ENCODE assay signal across 11 cellular contexts in the genomic region with DNA sequence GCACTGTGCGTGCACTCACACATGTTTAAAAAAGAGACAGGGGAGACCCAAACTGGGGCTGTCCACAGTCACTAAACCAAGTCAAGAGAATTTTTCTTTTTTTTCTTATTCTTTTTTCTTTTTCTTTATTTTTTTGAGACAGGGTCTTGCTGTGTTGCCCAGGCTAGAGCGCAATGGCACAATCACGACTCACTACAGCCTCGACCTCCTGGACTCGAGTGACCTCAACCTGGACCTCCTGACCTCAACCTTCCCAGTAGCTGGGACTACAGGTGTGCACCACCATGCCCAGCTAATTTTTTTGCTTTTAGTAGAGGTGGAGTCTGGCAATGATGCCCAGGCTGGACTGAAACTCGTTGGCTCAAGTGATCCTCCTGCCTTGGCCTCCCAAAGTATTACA.
DNase-seq lines count a peak whose midpoint lies in the region; ATAC-seq, FAIRE-seq and TF ChIP-seq lines count a peak whose summit lies in the region.
"Had no signal": no experiment of that assay in that cellular context is flagged by ENCODE, and none has a peak within 500 bp of the region (broad histone marks: within the 10 kb centered on the region; RNA-seq: fewer than 3 reads in every experiment).

No MANE protein-coding gene starts in this region.

- H3K27me3 ChIP-seq in AG04450 (ENCODE audit: control insufficient read depth, insufficient read depth, low read length) (no peaks in the 10 kb centered on the region), SK-N-SH (ENCODE audit: insufficient read depth) (no peaks in the 10 kb centered on the region), esophagus muscularis mucosa (no peaks in the 10 kb centered on the region), small intestine (ENCODE audit: control insufficient read depth in 2 of 2, insufficient read depth in 2 of 2, low read length in 2 of 2) (no peaks in the 10 kb centered on the region)

- no peak for DNase-seq in AG04450 (ENCODE audit: low read depth, low spot score)
- no peak for DNase-seq in SK-N-SH
- no peak for DNase-seq in esophagus muscularis mucosa (ENCODE audit: extremely low spot score)
- no peak for DNase-seq in sciatic nerve (ENCODE audit: low spot score)
- no peak for DNase-seq in HT-29 (ENCODE audit: low spot score)
- DNase-seq in small intestine = no peak
- no peak for DNase-seq in NCI-H526 (lab: John Stamatoyannopoulos, UW)
- DNase-seq: C1 segment of cervical spinal cord, NCI-H510A treated with DMSO at 0.1 percent for 48 hours, SHP77 treated with DMSO at 0.1 percent for 48 hours had no signal

- TF ChIP-seq RAD21 in SK-N-SH (IDR thresholded peaks at IDR 0.05; ENCODE audit: low read length) = no peak

- intact Hi-C loops in esophagus muscularis mucosa (cut with DNase I) = no loop called here
- intact Hi-C loops in sciatic nerve (cut with DNase I) = no loop called here

- H3K9me3 ChIP-seq in AG04450 (ENCODE audit: control insufficient read depth, insufficient read depth, low read length) (peaks cover 5% of the 10 kb centered on the region; the same call in 1 of the 2 replicates), SK-N-SH (no peaks in the 10 kb centered on the region), esophagus muscularis mucosa (no peaks in the 10 kb centered on the region), small intestine (ENCODE audit: control insufficient read depth, low read depth) (no peaks in the 10 kb centered on the region)

- POLR2A ChIA-PET in AG04450 (lab: Yijun Ruan, JAX) (no interaction called here), SK-N-SH (lab: Yijun Ruan, JAX) (no interaction called here)

- peak; percentile 3 for ATAC-seq in sciatic nerve
- ATAC-seq in HG03520 (IDR thresholded peaks at IDR 0.05; ENCODE audit: unreplicated experiment) = no peak

- CTCF ChIA-PET in AG04450 (lab: Charles Lee) (interaction anchor here (0.6 kb wide), 1 partner anchor 111 kb away, joined by 11 read pairs; no protein-coding TSS in a partner anchor), SK-N-SH (lab: Yijun Ruan, JAX) (no interaction called here)

- TF ChIP-seq EP300 in SK-N-SH (IDR thresholded peaks at IDR 0.05; ENCODE audit: borderline replicate concordance in 1 of 2, low read depth in 1 of 2, low read length in 1 of 2) (no peak), esophagus muscularis mucosa (IDR thresholded peaks at IDR 0.05) (no peak)

- H2AFZ ChIP-seq in SK-N-SH (ENCODE audit: low read depth) = no peak overlapping the region

- peaks cover 10% of the 10 kb centered on the region for H3F3A ChIP-seq in SK-N-SH (replicated peaks; ENCODE audit: insufficient read depth)

- peaks cover 13 to 21% of the 10 kb centered on the region in 2 experiments for H3K4me1 ChIP-seq in SK-N-SH (ENCODE audit: control insufficient read depth in 1 of 2, insufficient read depth in 2 of 2, low read depth in 1 of 2, low read length in 1 of 2)
- H3K4me1 ChIP-seq in esophagus muscularis mucosa = peaks cover 30 to 40% (median 30%) of the 10 kb centered on the region in 4 donors
- peaks cover 2 to 8% of the 10 kb centered on the region in 2 donors for H3K4me1 ChIP-seq in small intestine (ENCODE audit: control insufficient read depth in 2 of 2, insufficient read depth in 1 of 2, low read depth in 1 of 2, low read length in 1 of 2)

- H3K79me2 ChIP-seq in SK-N-SH (ENCODE audit: insufficient read depth) = no peaks in the 10 kb centered on the region; the same call in 1 of the 2 replicates

- TF ChIP-seq CTCF in AG04450 (IDR thresholded peaks at IDR 0.05; ENCODE audit: low read depth, low read length) (no peak), SK-N-SH (IDR thresholded peaks at IDR 0.05) (no peak), esophagus muscularis mucosa (IDR thresholded peaks at IDR 0.05) (no peak)

- no peak for TF ChIP-seq POLR2A in esophagus muscularis mucosa (IDR thresholded peaks at IDR 0.05; ENCODE audit: low read depth)

- no peaks in the 10 kb centered on the region for H4K20me1 ChIP-seq in SK-N-SH (ENCODE audit: insufficient read depth)

- WGBS in SK-N-SH (ENCODE audit: low lambda C conversion rate) = 95% methylated on average over 6 of the region's 6 CpGs
- 90% methylated on average over 6 of the region's 6 CpGs for WGBS in esophagus muscularis mucosa
- 92% methylated on average over 6 of the region's 6 CpGs for WGBS in small intestine, 3 donors

- H3K27ac ChIP-seq in AG04450 (ENCODE audit: low read depth, low read length) (peak overlapping the region; percentile 99), SK-N-SH (ENCODE audit: low read depth in 2 of 2, low read length in 1 of 2) (peak overlapping the region; percentile 59 to 99; a peak in 3 of 4 replicates), esophagus muscularis mucosa (replicated peaks in 1 of 4) (peak overlapping the region; percentile 67 to 77 (median 70)), small intestine (ENCODE audit: low read depth in 1 of 2, low read length in 1 of 2) (peak overlapping the region in 1 of 2 donors; percentile 96)

- H3K9ac ChIP-seq in SK-N-SH = peak overlapping the region; percentile 75; the same call in 1 of the 2 replicates

- peak overlapping the region; percentile 62 for H3K4me2 ChIP-seq in SK-N-SH

- H3K4me3 ChIP-seq in AG04450 (ENCODE audit: low read depth, low read length) (peak overlapping the region; percentile 32; the same call in 1 of the 2 replicates), SK-N-SH (ENCODE audit: low read depth in 2 of 2, low read length in 1 of 2) (no peak overlapping the region; a peak in 1 of 4 replicates), esophagus muscularis mucosa (no peak overlapping the region), small intestine (ENCODE audit: low read depth in 1 of 2, low read length in 2 of 2) (no peak overlapping the region)

- H3K9me2 ChIP-seq in SK-N-SH = no peaks in the 10 kb centered on the region

- FAIRE-seq in small intestine (lab: Jason Lieb, UNC) = no peak

- H3K36me3 ChIP-seq in SK-N-SH (replicated peaks in 1 of 2; ENCODE audit: control insufficient read depth in 1 of 2, insufficient read depth in 2 of 2, low read length in 1 of 2) = no peaks in the 10 kb centered on the region
- peaks cover 0 to 39% (median 8%) of the 10 kb centered on the region in 4 donors for H3K36me3 ChIP-seq in esophagus muscularis mucosa
- no peaks in the 10 kb centered on the region for H3K36me3 ChIP-seq in small intestine (ENCODE audit: control insufficient read depth in 2 of 2, insufficient read depth in 2 of 2, low read length in 2 of 2)

TF ChIP-seq in SK-N-SH, 30 proteins besides CTCF, POLR2A, EP300 and RAD21:
- no peak for TF ChIP-seq TCF12 (IDR thresholded peaks at IDR 0.05)
- no peak for TF ChIP-seq EZH2phosphoT487 (IDR thresholded peaks at IDR 0.05; ENCODE audit: borderline replicate concordance, low read depth)
- no peak for TF ChIP-seq RCOR1 (IDR thresholded peaks at IDR 0.05; ENCODE audit: low read length)
- TF ChIP-seq JUND (IDR thresholded peaks at IDR 0.05) = no peak
- no peak for TF ChIP-seq CHD2 (IDR thresholded peaks at IDR 0.05; ENCODE audit: low read length, partially characterized antibody)
- no peak for TF ChIP-seq SIN3A (IDR thresholded peaks at IDR 0.05; ENCODE audit: borderline replicate concordance, low read depth, low read length)
- no peak for TF ChIP-seq NFIC (IDR thresholded peaks at IDR 0.05; ENCODE audit: borderline replicate concordance)
- TF ChIP-seq MEF2A (IDR thresholded peaks at IDR 0.05; ENCODE audit: borderline replicate concordance, low read depth) = no peak
- no peak for TF ChIP-seq FOXJ3 (CRISPR knock-in tag; IDR thresholded peaks at IDR 0.05)
- no peak for TF ChIP-seq TAF1 (IDR thresholded peaks at IDR 0.05; ENCODE audit: borderline replicate concordance, low read depth, low read length)
- TF ChIP-seq, protein P1, sequence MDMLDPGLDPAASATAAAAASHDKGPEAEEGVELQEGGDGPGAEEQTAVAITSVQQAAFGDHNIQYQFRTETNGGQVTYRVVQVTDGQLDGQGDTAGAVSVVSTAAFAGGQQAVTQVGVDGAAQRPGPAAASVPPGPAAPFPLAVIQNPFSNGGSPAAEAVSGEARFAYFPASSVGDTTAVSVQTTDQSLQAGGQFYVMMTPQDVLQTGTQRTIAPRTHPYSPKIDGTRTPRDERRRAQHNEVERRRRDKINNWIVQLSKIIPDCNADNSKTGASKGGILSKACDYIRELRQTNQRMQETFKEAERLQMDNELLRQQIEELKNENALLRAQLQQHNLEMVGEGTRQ (IDR thresholded peaks at IDR 0.05; ENCODE audit: borderline replicate concordance, low read depth, low read length) = no peak
- TF ChIP-seq MAX (IDR thresholded peaks at IDR 0.05; ENCODE audit: low read depth) = no peak
- TF ChIP-seq GABPA (IDR thresholded peaks at IDR 0.05; ENCODE audit: low read depth) = no peak
- TF ChIP-seq TEAD4 (IDR thresholded peaks at IDR 0.05; ENCODE audit: borderline replicate concordance, insufficient read depth) = no peak
- TF ChIP-seq YY1 (IDR thresholded peaks at IDR 0.05; ENCODE audit: low read depth) = no peak
- TF ChIP-seq ELF1 (IDR thresholded peaks at IDR 0.05) = no peak
- TF ChIP-seq, protein P2, sequence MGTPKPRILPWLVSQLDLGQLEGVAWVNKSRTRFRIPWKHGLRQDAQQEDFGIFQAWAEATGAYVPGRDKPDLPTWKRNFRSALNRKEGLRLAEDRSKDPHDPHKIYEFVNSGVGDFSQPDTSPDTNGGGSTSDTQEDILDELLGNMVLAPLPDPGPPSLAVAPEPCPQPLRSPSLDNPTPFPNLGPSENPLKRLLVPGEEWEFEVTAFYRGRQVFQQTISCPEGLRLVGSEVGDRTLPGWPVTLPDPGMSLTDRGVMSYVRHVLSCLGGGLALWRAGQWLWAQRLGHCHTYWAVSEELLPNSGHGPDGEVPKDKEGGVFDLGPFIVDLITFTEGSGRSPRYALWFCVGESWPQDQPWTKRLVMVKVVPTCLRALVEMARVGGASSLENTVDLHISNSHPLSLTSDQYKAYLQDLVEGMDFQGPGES (IDR thresholded peaks at IDR 0.05; ENCODE audit: low read depth, low read length) = no peak
